In genomic region chr5:57889558-57889957, GRCh38 we compare ENCODE assay signal across 9 cellular contexts.
DNase-seq lines count a peak whose midpoint lies in the region; TF ChIP-seq lines count a peak whose summit lies in the region.
"Had no signal": no experiment of that assay in that cellular context is flagged by ENCODE, and none has a peak within 500 bp of the region (broad histone marks: within the 10 kb centered on the region; RNA-seq: fewer than 3 reads in every experiment).

No MANE protein-coding gene starts in this region.

- H3K9me3 ChIP-seq in endodermal cell (ENCODE audit: control insufficient read depth, low read length), result no peaks in the 10 kb centered on the region

- no peak overlapping the region for H3K4me3 Mint-ChIP-seq in endodermal cell
- H3K4me3 Mint-ChIP-seq in activated CD4-positive, alpha-beta T cell treated with anti-CD3 and anti-CD28 coated beads, Interleukin-2, amount 10 ng/mL, durations not matched to agents 7 days and 5 days, result no peak overlapping the region
- H3K4me3 Mint-ChIP-seq: activated CD8-positive, alpha-beta memory T cell treated with anti-CD3 and anti-CD28 coated beads, Interleukin-2, amount 10 ng/mL, durations not matched to agents 7 days and 5 days had no signal

- peaks cover 2% of the 10 kb centered on the region for H3K4me1 Mint-ChIP-seq in endodermal cell
- no peaks in the 10 kb centered on the region for H3K4me1 Mint-ChIP-seq in activated CD4-positive, alpha-beta T cell treated with anti-CD3 and anti-CD28 coated beads, Interleukin-2, amount 10 ng/mL, durations not matched to agents 7 days and 5 days
- H3K4me1 Mint-ChIP-seq: activated CD8-positive, alpha-beta memory T cell treated with anti-CD3 and anti-CD28 coated beads, Interleukin-2, amount 10 ng/mL, durations not matched to agents 7 days and 5 days had no signal

- no peaks in the 10 kb centered on the region for H3K4me1 ChIP-seq in endodermal cell (ENCODE audit: control insufficient read depth, insufficient read depth, low read length)

- H3K27me3 ChIP-seq in endodermal cell (ENCODE audit: control insufficient read depth, insufficient read depth, low read length, poor library complexity, severe bottlenecking), result no peaks in the 10 kb centered on the region

- H3K4me3 ChIP-seq in endodermal cell (ENCODE audit: low read length), result no peak overlapping the region

- WGBS in endodermal cell (ENCODE audit: insufficient coverage in 1 of 2, insufficient read length in 1 of 2), 2 experiments, result 84 to 92% methylated on average over 5 of the region's 5 CpGs

- CTCF ChIA-PET in activated CD4-positive, alpha-beta T cell treated with anti-CD3 and anti-CD28 coated beads, Interleukin-2, amount 10 ng/mL, durations not matched to agents 7 days and 5 days (lab: Charles Lee), result no interaction called here

- peak; percentile 51 for TF ChIP-seq CTCF in endodermal cell (conservative IDR thresholded peaks at IDR 0.05)

- POLR2A ChIA-PET in activated CD4-positive, alpha-beta T cell treated with anti-CD3 and anti-CD28 coated beads, Interleukin-2, amount 10 ng/mL, durations not matched to agents 7 days and 5 days (lab: Charles Lee), result no interaction called here

- DNase-seq in DMS 273 treated with DMSO at 0.1 percent for 48 hours (lab: John Stamatoyannopoulos, UW) (peak; percentile 6), NCI-H748 (lab: John Stamatoyannopoulos, UW; ENCODE audit: unreplicated experiment) (peak; percentile 59), endodermal cell (peak; percentile 57), mucosa of gallbladder (ENCODE audit: low spot score) (peak; percentile 16), MV-4-11 (lab: John Stamatoyannopoulos, UW) (no peak), mesenteric fat pad (ENCODE audit: low spot score) (no peak), AML-193 (lab: John Stamatoyannopoulos, UW) (no peak)
- no peak for DNase-seq in activated CD4-positive, alpha-beta T cell treated with anti-CD3 and anti-CD28 coated beads, Interleukin-2, amount 10 ng/mL, durations not matched to agents 7 days and 5 days
- DNase-seq: activated CD8-positive, alpha-beta memory T cell treated with anti-CD3 and anti-CD28 coated beads, Interleukin-2, amount 10 ng/mL, durations not matched to agents 7 days and 5 days had no signal

- H3K9me3 Mint-ChIP-seq in endodermal cell, result no peaks in the 10 kb centered on the region
- no peaks in the 10 kb centered on the region for H3K9me3 Mint-ChIP-seq in activated CD4-positive, alpha-beta T cell treated with anti-CD3 and anti-CD28 coated beads, Interleukin-2, amount 10 ng/mL, durations not matched to agents 7 days and 5 days

- no peaks in the 10 kb centered on the region for H3K27me3 Mint-ChIP-seq in endodermal cell (ENCODE audit: insufficient read depth)
- peaks cover 2% of the 10 kb centered on the region for H3K27me3 Mint-ChIP-seq in activated CD4-positive, alpha-beta T cell treated with anti-CD3 and anti-CD28 coated beads, Interleukin-2, amount 10 ng/mL, durations not matched to agents 7 days and 5 days
- H3K27me3 Mint-ChIP-seq: activated CD8-positive, alpha-beta memory T cell treated with anti-CD3 and anti-CD28 coated beads, Interleukin-2, amount 10 ng/mL, durations not matched to agents 7 days and 5 days had no signal

- no peak overlapping the region for H3K27ac ChIP-seq in endodermal cell (ENCODE audit: low read depth, low read length)

- no peaks in the 10 kb centered on the region for H3K36me3 ChIP-seq in endodermal cell (ENCODE audit: control insufficient read depth, insufficient read depth, low read length)

- H3K36me3 Mint-ChIP-seq in endodermal cell (ENCODE audit: low read depth), result no peaks in the 10 kb centered on the region
- H3K36me3 Mint-ChIP-seq in activated CD4-positive, alpha-beta T cell treated with anti-CD3 and anti-CD28 coated beads, Interleukin-2, amount 10 ng/mL, durations not matched to agents 7 days and 5 days (ENCODE audit: low read depth), result no peaks in the 10 kb centered on the region
- H3K36me3 Mint-ChIP-seq: activated CD8-positive, alpha-beta memory T cell treated with anti-CD3 and anti-CD28 coated beads, Interleukin-2, amount 10 ng/mL, durations not matched to agents 7 days and 5 days had no signal

- no peak overlapping the region for H3K9ac ChIP-seq in endodermal cell (ENCODE audit: extremely low read depth, low read length, poor library complexity, severe bottlenecking)

- no peak overlapping the region for H3K27ac Mint-ChIP-seq in endodermal cell
- no peak overlapping the region for H3K27ac Mint-ChIP-seq in activated CD4-positive, alpha-beta T cell treated with anti-CD3 and anti-CD28 coated beads, Interleukin-2, amount 10 ng/mL, durations not matched to agents 7 days and 5 days
- H3K27ac Mint-ChIP-seq: activated CD8-positive, alpha-beta memory T cell treated with anti-CD3 and anti-CD28 coated beads, Interleukin-2, amount 10 ng/mL, durations not matched to agents 7 days and 5 days had no signal

Comparison
In these comparisons a context has a peak if more than half of its experiments do, and no peak if none do; other contexts are left out.
1. DNase-seq: peak in DMS 273 treated with DMSO at 0.1 percent for 48 hours (single experiment), NCI-H748 (single experiment), endodermal cell (single experiment) and mucosa of gallbladder (single experiment); none in MV-4-11 (single experiment), mesenteric fat pad (single experiment), activated CD4-positive, alpha-beta T cell treated with anti-CD3 and anti-CD28 coated beads, Interleukin-2, amount 10 ng/mL, durations not matched to agents 7 days and 5 days (single experiment) and AML-193 (0 of 2).